In the genomic region with DNA sequence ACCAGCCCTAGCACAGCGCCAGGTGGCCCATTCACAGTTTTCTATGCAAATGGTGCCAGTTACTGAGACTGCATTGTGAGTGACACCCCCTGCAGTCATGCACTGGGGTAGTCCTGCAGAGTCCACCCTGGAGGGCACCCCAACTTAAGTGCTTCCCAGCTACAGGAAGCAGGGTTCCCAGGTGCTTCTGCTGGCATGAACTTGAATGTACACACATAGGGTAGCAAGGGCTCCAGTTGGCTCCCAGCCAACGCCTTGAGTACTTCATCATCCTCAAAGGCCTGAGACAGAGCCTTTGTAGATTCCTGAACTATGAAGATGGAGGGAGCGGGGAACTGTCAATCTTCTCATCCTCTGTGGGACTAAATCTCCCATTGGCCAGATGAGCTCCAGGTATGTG, we compare ENCODE assay signal across 17 cellular contexts. TPM values are rescaled to one million over a fixed set of nuclear protein-coding genes. Genes with fewer than 3 reads are reported as not detected.
DNase-seq lines count a peak whose midpoint lies in the region; ATAC-seq and TF ChIP-seq lines count a peak whose summit lies in the region.
"Had no signal": no experiment of that assay in that cellular context is flagged by ENCODE, and none has a peak within 500 bp of the region (broad histone marks: within the 10 kb centered on the region; RNA-seq: fewer than 3 reads in every experiment).

No MANE protein-coding gene starts in this region.

- H2AFZ ChIP-seq in Karpas-422 (ENCODE audit: low read length), result no peak overlapping the region

- H3K36me3 Mint-ChIP-seq in MCF 10A (ENCODE audit: insufficient read depth, unreplicated experiment), result no peaks in the 10 kb centered on the region
- no peaks in the 10 kb centered on the region for H3K36me3 Mint-ChIP-seq in chondrocyte (ENCODE audit: low read depth)
- no peaks in the 10 kb centered on the region for H3K36me3 Mint-ChIP-seq in progenitor cell of endocrine pancreas (ENCODE audit: insufficient read depth)

- no peaks in the 10 kb centered on the region for H3K9me2 ChIP-seq in Karpas-422 (replicated peaks; ENCODE audit: insufficient read depth, low read length)

- H4K20me1 ChIP-seq in Karpas-422 (ENCODE audit: insufficient read depth, low read depth, low read length), result no peaks in the 10 kb centered on the region

- H3K79me2 ChIP-seq in Karpas-422 (ENCODE audit: low read length), result no peaks in the 10 kb centered on the region

- no peaks in the 10 kb centered on the region for H3K27me3 ChIP-seq in breast epithelium
- H3K27me3 ChIP-seq in Karpas-422 (ENCODE audit: low read length), result no peaks in the 10 kb centered on the region
- H3K27me3 ChIP-seq: SJCRH30 had no signal

- H3K4me1 Mint-ChIP-seq in MCF 10A (ENCODE audit: insufficient read depth, unreplicated experiment) (peaks cover 17% of the 10 kb centered on the region), chondrocyte (ENCODE audit: low read depth) (peaks cover 17% of the 10 kb centered on the region), progenitor cell of endocrine pancreas (ENCODE audit: low read depth) (peaks cover 3% of the 10 kb centered on the region)

- H3K27me3 Mint-ChIP-seq in MCF 10A (ENCODE audit: insufficient read depth, unreplicated experiment), result no peaks in the 10 kb centered on the region
- no peaks in the 10 kb centered on the region for H3K27me3 Mint-ChIP-seq in chondrocyte (ENCODE audit: low read depth)
- peaks cover 8% of the 10 kb centered on the region for H3K27me3 Mint-ChIP-seq in progenitor cell of endocrine pancreas

- no peak for TF ChIP-seq POLR2A in breast epithelium (IDR thresholded peaks at IDR 0.05)

- TF ChIP-seq CTCF in MCF 10A (IDR thresholded peaks at IDR 0.05; ENCODE audit: unreplicated experiment), result no peak
- TF ChIP-seq CTCF in breast epithelium (IDR thresholded peaks at IDR 0.05), result no peak
- TF ChIP-seq CTCF in chondrocyte (IDR thresholded peaks at IDR 0.05), result no peak
- TF ChIP-seq CTCF in progenitor cell of endocrine pancreas (IDR thresholded peaks at IDR 0.05; ENCODE audit: unreplicated experiment), result no peak

- H3K27ac ChIP-seq in breast epithelium (peak overlapping the region in 1 of 2 donors; percentile 68), Karpas-422 (ENCODE audit: low read length) (peak overlapping the region; percentile 92)
- H3K27ac ChIP-seq: C4-2B, SJCRH30 had no signal

- H3K4me3 Mint-ChIP-seq in MCF 10A (ENCODE audit: unreplicated experiment) (no peak overlapping the region), chondrocyte (ENCODE audit: unreplicated experiment) (no peak overlapping the region), progenitor cell of endocrine pancreas (ENCODE audit: low read depth) (no peak overlapping the region)

- peak overlapping the region; percentile 58 for H3K4me2 ChIP-seq in Karpas-422 (ENCODE audit: low read depth, low read length, poor library complexity, severe bottlenecking)

- peak overlapping the region; percentile 80 for H3K27ac Mint-ChIP-seq in MCF 10A (ENCODE audit: low read depth, unreplicated experiment)
- H3K27ac Mint-ChIP-seq in chondrocyte (ENCODE audit: unreplicated experiment), result no peak overlapping the region
- no peak overlapping the region for H3K27ac Mint-ChIP-seq in progenitor cell of endocrine pancreas

- H3K9me3 Mint-ChIP-seq in MCF 10A (ENCODE audit: unreplicated experiment) (no peaks in the 10 kb centered on the region), chondrocyte (ENCODE audit: low read depth) (no peaks in the 10 kb centered on the region), progenitor cell of endocrine pancreas (ENCODE audit: low read depth) (no peaks in the 10 kb centered on the region)

- POLR2A ChIA-PET in MCF 10A (lab: Yijun Ruan, JAX), result interaction anchor here (1.2 to 2.8 kb wide), 2 partner anchors 27 to 110 kb away, joined by 3 to 13 read pairs; no protein-coding TSS in a partner anchor

- H3K4me3 ChIP-seq in breast epithelium (no peak overlapping the region), Karpas-422 (ENCODE audit: low read length) (peak overlapping the region; percentile 23)
- H3K4me3 ChIP-seq: SJCRH30 had no signal

- H3K4me1 ChIP-seq in breast epithelium (no peaks in the 10 kb centered on the region), Karpas-422 (ENCODE audit: low read length) (peaks cover 57% of the 10 kb centered on the region)
- H3K4me1 ChIP-seq: SJCRH30 had no signal

- H3K36me3 ChIP-seq in breast epithelium (no peaks in the 10 kb centered on the region), Karpas-422 (ENCODE audit: insufficient read depth, low read length) (no peaks in the 10 kb centered on the region)
- H3K36me3 ChIP-seq: SJCRH30 had no signal

- CTCF ChIA-PET in MCF 10A (lab: Yijun Ruan, JAX), result interaction anchor here (0.7 to 1.0 kb wide), 4 partner anchors 14 to 70 kb away, joined by 3 to 8 read pairs (median 4); no protein-coding TSS in a partner anchor

- intact Hi-C loops in MCF 10A (cut with micrococcal nuclease) (no loop called here), breast epithelium (cut with DNase I; ENCODE audit: low total_unique reads) (no loop called here)

- H3K9me3 ChIP-seq in breast epithelium, result no peaks in the 10 kb centered on the region
- H3K9me3 ChIP-seq in Karpas-422 (ENCODE audit: low read length), result no peaks in the 10 kb centered on the region
- H3K9me3 ChIP-seq: SJCRH30 had no signal

- H3K9ac ChIP-seq in Karpas-422 (ENCODE audit: low read length), result peak overlapping the region; percentile 57

- DNase-seq in MCF 10A (ENCODE audit: unreplicated experiment) (peak; percentile 31), breast epithelium (ENCODE audit: low spot score in 2 of 2) (no peak), Karpas-422 (peak; percentile 80), chondrocyte (ENCODE audit: low spot score) (peak; percentile 39), NCI-H1436 treated with DMSO at 0.1 percent for 48 hours (lab: John Stamatoyannopoulos, UW) (no peak), progenitor cell of endocrine pancreas (ENCODE audit: low spot score, unreplicated experiment) (no peak)
- DNase-seq: HCEC 1CT; NCI-H1417; NCI-H2029 treated with DMSO at 0.1 percent for 48 hours; NCI-H510A treated with DMSO at 0.1 percent for 48 hours; NK-92 treated with Interleukin-12 subunit alpha and Interleukin-12 subunit beta, amount 100 ng/mL, for 24 hours; SJCRH30 had no signal

- BruUV-seq in MCF 10A (replicated peaks; lab: Mats Ljungman, UMichigan), result no TSS peak

- no peak for ATAC-seq in GM21528 (IDR thresholded peaks at IDR 0.05; ENCODE audit: low FRiP score, unreplicated experiment)

RNA-seq across cellular contexts. Expression of a gene that starts 11.5 kb away (rescaled TPM):
- total RNA-seq in MCF 10A (2022) (not detected in 2 replicates), breast epithelium (under 1 TPM in 1 of 3 donors, not detected in 2; 0.44 TPM), chondrocyte (not detected in 3 replicates), progenitor cell of endocrine pancreas (not detected in 2 replicates)
- not detected in 2 replicates for total RNA-seq in Karpas-422 (2014; rRNA removed; shearing (Covaris generic); ENCODE audit: low replicate concordance)
- total RNA-seq: LHCN-M2, OCI-LY7, RPMI7951, SJCRH30 had no signal

Comparison
In these comparisons a context has a peak if more than half of its experiments do, and no peak if none do; other contexts are left out.
1. DNase-seq: peak in MCF 10A (single experiment), Karpas-422 (single experiment) and chondrocyte (single experiment); none in breast epithelium (0 of 2), NCI-H1436 treated with DMSO at 0.1 percent for 48 hours (single experiment) and progenitor cell of endocrine pancreas (single experiment).